In the genomic region with DNA sequence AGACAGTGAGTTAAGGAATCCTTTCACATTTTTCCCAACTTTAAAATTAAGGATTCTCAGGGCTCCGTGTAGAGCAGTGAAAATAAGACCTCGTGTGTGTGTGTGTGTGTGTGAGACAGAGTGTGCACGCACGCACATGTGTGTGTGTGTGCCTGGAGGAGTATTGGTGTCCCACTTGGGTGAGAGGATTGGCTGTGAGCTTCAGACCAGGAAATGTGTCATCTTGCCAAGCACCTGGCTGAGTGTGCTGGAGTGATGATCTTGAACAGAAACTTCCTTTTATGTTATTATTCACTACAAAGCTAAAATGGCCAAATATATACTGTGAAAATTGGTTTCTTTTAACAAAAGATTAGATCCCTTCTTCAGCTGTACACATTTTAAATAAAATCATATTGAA, we compare ENCODE assay signal across 1 cellular context.
TF ChIP-seq lines count a peak whose summit lies in the region.

No MANE protein-coding gene starts in this region.

TF ChIP-seq in GM12878, 131 proteins besides CTCF, POLR2A, EP300 and RAD21 (continued from another document):
- TF ChIP-seq ZNF592 (IDR thresholded peaks at IDR 0.05): no peak
TF ChIP-seq in GM12878: peak in this region for 0.
